1 cellular context compared by ENCODE assay signal in the genomic region with DNA sequence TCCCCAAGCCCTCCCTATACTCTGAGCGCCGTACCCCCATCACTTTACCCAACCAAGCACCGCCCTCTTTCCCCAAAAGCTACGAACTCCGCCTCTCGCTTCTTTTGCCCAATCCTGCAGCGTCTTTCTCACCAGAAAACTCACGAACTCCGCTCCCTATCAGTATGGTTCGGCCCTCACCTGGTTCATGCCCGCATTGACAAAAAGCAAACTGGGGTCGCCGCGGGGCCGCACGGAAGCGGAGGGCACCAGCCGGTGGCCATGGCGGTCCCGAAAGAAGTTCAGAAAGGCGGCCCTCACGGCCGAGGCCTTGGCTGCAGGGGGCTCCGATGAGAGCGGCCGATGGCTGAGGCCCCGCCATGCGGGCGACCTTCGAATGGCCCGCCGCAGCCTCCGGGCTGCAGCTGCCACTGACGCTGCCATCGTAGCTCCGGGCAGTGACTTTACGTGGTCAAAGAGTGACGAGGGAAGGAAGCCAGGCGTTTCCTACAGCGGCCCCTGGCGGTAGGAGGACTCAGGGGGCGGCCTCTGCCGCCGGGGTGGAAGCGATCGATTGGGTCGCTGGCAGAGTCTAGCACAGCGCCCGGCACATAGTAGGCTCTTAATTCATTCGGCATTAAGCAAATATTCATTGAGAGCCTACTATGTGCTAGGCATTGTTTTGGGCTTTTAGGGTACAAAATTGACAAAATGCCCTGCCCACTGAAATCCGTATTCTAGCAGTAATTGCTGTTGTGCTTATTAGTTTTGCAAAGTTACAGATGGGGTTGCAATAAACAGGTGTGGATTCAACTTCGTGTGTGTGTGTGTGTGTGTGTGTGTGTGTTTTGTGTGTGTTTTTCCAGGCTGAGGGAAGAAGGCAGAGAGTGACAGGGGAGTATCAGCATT.
TF ChIP-seq lines count a peak whose summit lies in the region.

TSS of gene AARS2 (minus strand) at position 447 of the 888 bp plus-strand sequence. CDS start at position 423, 24 bp downstream.

TF ChIP-seq in HepG2, 621 proteins besides CTCF, POLR2A, EP300 and RAD21 (continued from another document and continues in another):
- TF ChIP-seq, protein P1, sequence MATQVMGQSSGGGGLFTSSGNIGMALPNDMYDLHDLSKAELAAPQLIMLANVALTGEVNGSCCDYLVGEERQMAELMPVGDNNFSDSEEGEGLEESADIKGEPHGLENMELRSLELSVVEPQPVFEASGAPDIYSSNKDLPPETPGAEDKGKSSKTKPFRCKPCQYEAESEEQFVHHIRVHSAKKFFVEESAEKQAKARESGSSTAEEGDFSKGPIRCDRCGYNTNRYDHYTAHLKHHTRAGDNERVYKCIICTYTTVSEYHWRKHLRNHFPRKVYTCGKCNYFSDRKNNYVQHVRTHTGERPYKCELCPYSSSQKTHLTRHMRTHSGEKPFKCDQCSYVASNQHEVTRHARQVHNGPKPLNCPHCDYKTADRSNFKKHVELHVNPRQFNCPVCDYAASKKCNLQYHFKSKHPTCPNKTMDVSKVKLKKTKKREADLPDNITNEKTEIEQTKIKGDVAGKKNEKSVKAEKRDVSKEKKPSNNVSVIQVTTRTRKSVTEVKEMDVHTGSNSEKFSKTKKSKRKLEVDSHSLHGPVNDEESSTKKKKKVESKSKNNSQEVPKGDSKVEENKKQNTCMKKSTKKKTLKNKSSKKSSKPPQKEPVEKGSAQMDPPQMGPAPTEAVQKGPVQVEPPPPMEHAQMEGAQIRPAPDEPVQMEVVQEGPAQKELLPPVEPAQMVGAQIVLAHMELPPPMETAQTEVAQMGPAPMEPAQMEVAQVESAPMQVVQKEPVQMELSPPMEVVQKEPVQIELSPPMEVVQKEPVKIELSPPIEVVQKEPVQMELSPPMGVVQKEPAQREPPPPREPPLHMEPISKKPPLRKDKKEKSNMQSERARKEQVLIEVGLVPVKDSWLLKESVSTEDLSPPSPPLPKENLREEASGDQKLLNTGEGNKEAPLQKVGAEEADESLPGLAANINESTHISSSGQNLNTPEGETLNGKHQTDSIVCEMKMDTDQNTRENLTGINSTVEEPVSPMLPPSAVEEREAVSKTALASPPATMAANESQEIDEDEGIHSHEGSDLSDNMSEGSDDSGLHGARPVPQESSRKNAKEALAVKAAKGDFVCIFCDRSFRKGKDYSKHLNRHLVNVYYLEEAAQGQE (IDR thresholded peaks at IDR 0.05; ENCODE audit: borderline replicate concordance in 1 of 2, low read depth in 1 of 2, low read length in 2 of 2) = peak in 1 of 2 experiments; percentile 72; a peak in 1 of 4 replicates
- TF ChIP-seq, protein P2, sequence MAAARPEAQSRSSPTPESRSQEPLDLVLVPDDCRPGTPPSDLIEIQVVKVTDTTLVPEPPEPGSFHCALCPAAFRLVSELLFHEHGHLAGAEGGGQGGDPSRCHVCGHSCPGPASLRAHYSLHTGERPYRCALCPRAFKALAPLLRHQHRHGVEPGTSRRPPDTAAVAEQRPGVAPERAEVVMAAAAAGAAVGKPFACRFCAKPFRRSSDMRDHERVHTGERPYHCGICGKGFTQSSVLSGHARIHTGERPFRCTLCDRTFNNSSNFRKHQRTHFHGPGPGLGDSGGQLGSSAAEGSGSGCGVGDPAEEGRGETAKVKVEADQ (CRISPR knock-in tag; IDR thresholded peaks at IDR 0.05; ENCODE audit: borderline replicate concordance) = peak; percentile 98
- TF ChIP-seq ZNF253 (CRISPR knock-in tag; IDR thresholded peaks at IDR 0.05; ENCODE audit: borderline replicate concordance) (peak; percentile 85; the same call in 1 of the 2 replicates), ZNF883 (CRISPR knock-in tag; IDR thresholded peaks at IDR 0.05; ENCODE audit: not compliant biosample characterization) (peak; percentile 92), RCOR2 (CRISPR knock-in tag; IDR thresholded peaks at IDR 0.05) (peak; percentile 95), ONECUT2 (CRISPR knock-in tag; IDR thresholded peaks at IDR 0.05) (peak; percentile 99), BRD4 (CRISPR knock-in tag; IDR thresholded peaks at IDR 0.05) (peak; percentile 98), SRSF1 (optimal IDR thresholded peaks at IDR 0.05; ENCODE audit: low read depth, low read length) (peak; percentile 86), SNAPC4 (CRISPR knock-in tag; IDR thresholded peaks at IDR 0.05) (peak; percentile 90; the same call in 1 of the 2 replicates), ISX (CRISPR knock-in tag; conservative IDR thresholded peaks at IDR 0.05) (peak; percentile 87; the same call in 1 of the 2 replicates), CREB3 (CRISPR knock-in tag; IDR thresholded peaks at IDR 0.05) (peak; percentile 84; the same call in 1 of the 2 replicates), JARID2 (CRISPR knock-in tag; IDR thresholded peaks at IDR 0.05; ENCODE audit: insufficient replicate concordance) (peak; percentile 98), MAZ (IDR thresholded peaks at IDR 0.05; ENCODE audit: borderline replicate concordance, low read depth, low read length) (peak; percentile 90; the same call in 1 of the 2 replicates), MAZ (CRISPR knock-in tag; IDR thresholded peaks at IDR 0.05; ENCODE audit: low read depth) (peak; percentile 89), ZFP37 (CRISPR knock-in tag; IDR thresholded peaks at IDR 0.05; ENCODE audit: borderline replicate concordance) (peak; percentile 67; the same call in 1 of the 2 replicates), TAF1 (CRISPR knock-in tag; IDR thresholded peaks at IDR 0.05) (peak; percentile 99), XBP1 (CRISPR knock-in tag; IDR thresholded peaks at IDR 0.05) (0 out of 2 replicates have a peak, but pooled peaks have one; percentile 86), TEAD3 (CRISPR knock-in tag; optimal IDR thresholded peaks at IDR 0.05; ENCODE audit: borderline replicate concordance) (peak; percentile 83), NFE2L2 (IDR thresholded peaks at IDR 0.05; ENCODE audit: low read length) (no peak), ZNF75D (CRISPR knock-in tag; IDR thresholded peaks at IDR 0.05; ENCODE audit: borderline replicate concordance) (no peak), MAFG (CRISPR knock-in tag; IDR thresholded peaks at IDR 0.05) (no peak), FOXO4 (CRISPR knock-in tag; conservative IDR thresholded peaks at IDR 0.05) (0 out of 2 replicates have a peak, but pooled peaks have one; percentile 58), SP2 (CRISPR knock-in tag; IDR thresholded peaks at IDR 0.05) (no peak), ZNF30 (CRISPR knock-in tag; IDR thresholded peaks at IDR 0.05) (peak; percentile 84; the same call in 1 of the 2 replicates), TFDP2 (CRISPR knock-in tag; IDR thresholded peaks at IDR 0.05) (peak; percentile 98), NR2C2 (CRISPR knock-in tag; IDR thresholded peaks at IDR 0.05; ENCODE audit: borderline replicate concordance) (peak; percentile 89), TCF7L2 (IDR thresholded peaks at IDR 0.05; ENCODE audit: low read depth, low read length) (no peak), SOX5 (CRISPR knock-in tag; IDR thresholded peaks at IDR 0.05; ENCODE audit: borderline replicate concordance) (peak; percentile 78), STAT5B (CRISPR knock-in tag; IDR thresholded peaks at IDR 0.05) (peak; percentile 88; the same call in 1 of the 2 replicates), ZFP90 (CRISPR knock-in tag; IDR thresholded peaks at IDR 0.05; ENCODE audit: borderline replicate concordance) (peak; percentile 99), PHF21A (CRISPR knock-in tag; IDR thresholded peaks at IDR 0.05) (peak; percentile 80; the same call in 1 of the 2 replicates), RARG (CRISPR knock-in tag; IDR thresholded peaks at IDR 0.05; ENCODE audit: low read depth) (peak; percentile 84; the same call in 1 of the 2 replicates), ZNF451 (CRISPR knock-in tag; IDR thresholded peaks at IDR 0.05) (peak; percentile 90; the same call in 1 of the 2 replicates)
- TF ChIP-seq, protein P3, sequence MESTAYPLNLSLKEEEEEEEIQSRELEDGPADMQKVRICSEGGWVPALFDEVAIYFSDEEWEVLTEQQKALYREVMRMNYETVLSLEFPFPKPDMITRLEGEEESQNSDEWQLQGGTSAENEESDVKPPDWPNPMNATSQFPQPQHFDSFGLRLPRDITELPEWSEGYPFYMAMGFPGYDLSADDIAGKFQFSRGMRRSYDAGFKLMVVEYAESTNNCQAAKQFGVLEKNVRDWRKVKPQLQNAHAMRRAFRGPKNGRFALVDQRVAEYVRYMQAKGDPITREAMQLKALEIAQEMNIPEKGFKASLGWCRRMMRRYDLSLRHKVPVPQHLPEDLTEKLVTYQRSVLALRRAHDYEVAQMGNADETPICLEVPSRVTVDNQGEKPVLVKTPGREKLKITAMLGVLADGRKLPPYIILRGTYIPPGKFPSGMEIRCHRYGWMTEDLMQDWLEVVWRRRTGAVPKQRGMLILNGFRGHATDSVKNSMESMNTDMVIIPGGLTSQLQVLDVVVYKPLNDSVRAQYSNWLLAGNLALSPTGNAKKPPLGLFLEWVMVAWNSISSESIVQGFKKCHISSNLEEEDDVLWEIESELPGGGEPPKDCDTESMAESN (CRISPR knock-in tag; conservative IDR thresholded peaks at IDR 0.05) = peak; percentile 98
- TF ChIP-seq, protein P4, sequence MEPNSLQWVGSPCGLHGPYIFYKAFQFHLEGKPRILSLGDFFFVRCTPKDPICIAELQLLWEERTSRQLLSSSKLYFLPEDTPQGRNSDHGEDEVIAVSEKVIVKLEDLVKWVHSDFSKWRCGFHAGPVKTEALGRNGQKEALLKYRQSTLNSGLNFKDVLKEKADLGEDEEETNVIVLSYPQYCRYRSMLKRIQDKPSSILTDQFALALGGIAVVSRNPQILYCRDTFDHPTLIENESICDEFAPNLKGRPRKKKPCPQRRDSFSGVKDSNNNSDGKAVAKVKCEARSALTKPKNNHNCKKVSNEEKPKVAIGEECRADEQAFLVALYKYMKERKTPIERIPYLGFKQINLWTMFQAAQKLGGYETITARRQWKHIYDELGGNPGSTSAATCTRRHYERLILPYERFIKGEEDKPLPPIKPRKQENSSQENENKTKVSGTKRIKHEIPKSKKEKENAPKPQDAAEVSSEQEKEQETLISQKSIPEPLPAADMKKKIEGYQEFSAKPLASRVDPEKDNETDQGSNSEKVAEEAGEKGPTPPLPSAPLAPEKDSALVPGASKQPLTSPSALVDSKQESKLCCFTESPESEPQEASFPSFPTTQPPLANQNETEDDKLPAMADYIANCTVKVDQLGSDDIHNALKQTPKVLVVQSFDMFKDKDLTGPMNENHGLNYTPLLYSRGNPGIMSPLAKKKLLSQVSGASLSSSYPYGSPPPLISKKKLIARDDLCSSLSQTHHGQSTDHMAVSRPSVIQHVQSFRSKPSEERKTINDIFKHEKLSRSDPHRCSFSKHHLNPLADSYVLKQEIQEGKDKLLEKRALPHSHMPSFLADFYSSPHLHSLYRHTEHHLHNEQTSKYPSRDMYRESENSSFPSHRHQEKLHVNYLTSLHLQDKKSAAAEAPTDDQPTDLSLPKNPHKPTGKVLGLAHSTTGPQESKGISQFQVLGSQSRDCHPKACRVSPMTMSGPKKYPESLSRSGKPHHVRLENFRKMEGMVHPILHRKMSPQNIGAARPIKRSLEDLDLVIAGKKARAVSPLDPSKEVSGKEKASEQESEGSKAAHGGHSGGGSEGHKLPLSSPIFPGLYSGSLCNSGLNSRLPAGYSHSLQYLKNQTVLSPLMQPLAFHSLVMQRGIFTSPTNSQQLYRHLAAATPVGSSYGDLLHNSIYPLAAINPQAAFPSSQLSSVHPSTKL (CRISPR knock-in tag; IDR thresholded peaks at IDR 0.05) = peak; percentile 89
